Comparison of ENCODE assay signal across 9 cellular contexts in genomic region chr2:54757496-54757895, GRCh38. TPM values are rescaled to one million over a fixed set of nuclear protein-coding genes. Genes with fewer than 3 reads are reported as not detected.
DNase-seq lines count a peak whose midpoint lies in the region; ATAC-seq and TF ChIP-seq lines count a peak whose summit lies in the region.
"Had no signal": no experiment of that assay in that cellular context is flagged by ENCODE, and none has a peak within 500 bp of the region (broad histone marks: within the 10 kb centered on the region; RNA-seq: fewer than 3 reads in every experiment).

No MANE protein-coding gene starts in this region.

- H3K4me2 ChIP-seq in Karpas-422 (ENCODE audit: low read depth, low read length, poor library complexity, severe bottlenecking) (peak overlapping the region; percentile 81), smooth muscle cell (peak overlapping the region; percentile 70)

- H3K79me2 ChIP-seq in Karpas-422 (ENCODE audit: low read length) = peaks cover 79% of the 10 kb centered on the region
- H3K79me2 ChIP-seq in smooth muscle cell (ENCODE audit: low read depth) = no peaks in the 10 kb centered on the region

- no peaks in the 10 kb centered on the region for H3K36me3 Mint-ChIP-seq in activated CD8-positive, alpha-beta memory T cell treated with anti-CD3 and anti-CD28 coated beads, Interleukin-2, amount 10 ng/mL, durations not matched to agents 7 days and 5 days

- TF ChIP-seq CTCF in cardiac fibroblast (IDR thresholded peaks at IDR 0.05; ENCODE audit: low read depth, low read length) = no peak
- no peak for TF ChIP-seq CTCF in smooth muscle cell (IDR thresholded peaks at IDR 0.05; ENCODE audit: borderline replicate concordance, insufficient read depth, poor library complexity, severe bottlenecking)

- no peaks in the 10 kb centered on the region for H4K20me1 ChIP-seq in Karpas-422 (ENCODE audit: insufficient read depth, low read depth, low read length)
- no peaks in the 10 kb centered on the region for H4K20me1 ChIP-seq in smooth muscle cell (ENCODE audit: low read depth)

- no peak overlapping the region for H3K27ac Mint-ChIP-seq in activated CD8-positive, alpha-beta memory T cell treated with anti-CD3 and anti-CD28 coated beads, Interleukin-2, amount 10 ng/mL, durations not matched to agents 7 days and 5 days

- CTCF ChIA-PET in activated CD8-positive, alpha-beta memory T cell treated with anti-CD3 and anti-CD28 coated beads, Interleukin-2, amount 10 ng/mL, durations not matched to agents 7 days and 5 days (lab: Charles Lee) = interaction anchor here (1.3 kb wide), 1 partner anchor 81 kb away, joined by 4 read pairs; no protein-coding TSS in a partner anchor

- H3K27ac ChIP-seq in Karpas-422 (ENCODE audit: low read length) (peak overlapping the region; percentile 99), smooth muscle cell (ENCODE audit: low read depth) (peak overlapping the region; percentile 41)

- 39% methylated on average over 4 of the region's 4 CpGs for WGBS in smooth muscle cell (ENCODE audit: low lambda C conversion rate)

- H3K36me3 ChIP-seq in Karpas-422 (ENCODE audit: insufficient read depth, low read length) (peaks cover under 1% of the 10 kb centered on the region; the same call in 1 of the 2 replicates), smooth muscle cell (ENCODE audit: low read depth) (no peaks in the 10 kb centered on the region)

- H3K4me1 Mint-ChIP-seq in activated CD8-positive, alpha-beta memory T cell treated with anti-CD3 and anti-CD28 coated beads, Interleukin-2, amount 10 ng/mL, durations not matched to agents 7 days and 5 days = no peaks in the 10 kb centered on the region

- peak; percentile 16 for ATAC-seq in activated CD8-positive, alpha-beta memory T cell treated with anti-CD3 and anti-CD28 coated beads, Interleukin-2, amount 10 ng/mL, durations not matched to agents 7 days and 5 days

- H3K4me1 ChIP-seq in Karpas-422 (ENCODE audit: low read length) = peaks cover 83% of the 10 kb centered on the region
- H3K4me1 ChIP-seq in smooth muscle cell (ENCODE audit: low read depth) = peaks cover 11% of the 10 kb centered on the region

- no peaks in the 10 kb centered on the region for H3K9me3 Mint-ChIP-seq in activated CD8-positive, alpha-beta memory T cell treated with anti-CD3 and anti-CD28 coated beads, Interleukin-2, amount 10 ng/mL, durations not matched to agents 7 days and 5 days (ENCODE audit: low read depth)

- no peaks in the 10 kb centered on the region for H3F3A ChIP-seq in smooth muscle cell (ENCODE audit: low read depth)

- H3K27me3 Mint-ChIP-seq in activated CD8-positive, alpha-beta memory T cell treated with anti-CD3 and anti-CD28 coated beads, Interleukin-2, amount 10 ng/mL, durations not matched to agents 7 days and 5 days = peaks cover 8% of the 10 kb centered on the region

- H3K9me3 ChIP-seq in Karpas-422 (ENCODE audit: low read length) (no peaks in the 10 kb centered on the region), smooth muscle cell (replicated peaks; ENCODE audit: low read depth) (no peaks in the 10 kb centered on the region)

- H2AFZ ChIP-seq in Karpas-422 (ENCODE audit: low read length) (no peak overlapping the region), smooth muscle cell (ENCODE audit: low read depth) (peak overlapping the region; percentile 56)

- H3K27me3 ChIP-seq in Karpas-422 (ENCODE audit: low read length) (no peaks in the 10 kb centered on the region), smooth muscle cell (ENCODE audit: low read depth) (no peaks in the 10 kb centered on the region)

- H3K9ac ChIP-seq in Karpas-422 (ENCODE audit: low read length) = peak overlapping the region; percentile 71
- no peak overlapping the region for H3K9ac ChIP-seq in smooth muscle cell (ENCODE audit: low read depth)

- DNase-seq in activated CD8-positive, alpha-beta memory T cell treated with anti-CD3 and anti-CD28 coated beads, Interleukin-2, amount 10 ng/mL, durations not matched to agents 7 days and 5 days = no peak
- DNase-seq in activated CD8-positive, alpha-beta memory T cell treated with anti-CD3 and anti-CD28 coated beads, Interleukin-2, amount 50 U/mL, for 4 hours = no peak
- DNase-seq in Karpas-422 (peak; percentile 94), cardiac fibroblast (ENCODE audit: low read depth in 2 of 2) (peak; percentile 40 to 56), smooth muscle cell (lab: John Stamatoyannopoulos, UW; ENCODE audit: unreplicated experiment) (no peak), NCI-H1105 treated with DMSO at 0.1 percent for 48 hours (lab: John Stamatoyannopoulos, UW) (no peak), C1 segment of cervical spinal cord (lab: John Stamatoyannopoulos, UW) (no peak), cerebellar nuclear complex (lab: John Stamatoyannopoulos, UW) (no peak)
- DNase-seq: NCI-H2081 treated with DMSO at 0.1 percent for 48 hours had no signal

- H3K4me3 Mint-ChIP-seq in activated CD8-positive, alpha-beta memory T cell treated with anti-CD3 and anti-CD28 coated beads, Interleukin-2, amount 10 ng/mL, durations not matched to agents 7 days and 5 days = no peak overlapping the region

- H3K4me3 ChIP-seq in Karpas-422 (ENCODE audit: low read length) (peak overlapping the region; percentile 63), cardiac fibroblast (replicated peaks in 1 of 2; ENCODE audit: low read depth in 2 of 2, low read length in 2 of 2) (no peak overlapping the region), smooth muscle cell (no peak overlapping the region)

- H3K9me2 ChIP-seq in Karpas-422 (replicated peaks; ENCODE audit: insufficient read depth, low read length) = no peaks in the 10 kb centered on the region

RNA-seq across cellular contexts. Expression of gene EML6, which starts 34.0 kb away (rescaled TPM):
- 1 to 10 TPM; 1.5 to 3.1 TPM for total RNA-seq in activated CD8-positive, alpha-beta memory T cell treated with anti-CD3 and anti-CD28 coated beads, Interleukin-2, amount 10 ng/mL, durations not matched to agents 7 days and 5 days
- total RNA-seq in Karpas-422 (2014; rRNA removed; shearing (Covaris generic); ENCODE audit: low replicate concordance) = 133 and 187 TPM in 2 replicates
- total RNA-seq in smooth muscle cell = 0.49 and 9.7 TPM in 2 replicates
- polyA plus RNA-seq in smooth muscle cell = 0.54 and 1.5 TPM in 2 replicates

Comparison
In these comparisons a context has a peak if more than half of its experiments do, and no peak if none do; other contexts are left out.
1. DNase-seq: peak in Karpas-422 (single experiment) and cardiac fibroblast (2 of 2); none in activated CD8-positive, alpha-beta memory T cell treated with anti-CD3 and anti-CD28 coated beads, Interleukin-2, amount 10 ng/mL, durations not matched to agents 7 days and 5 days (single experiment), activated CD8-positive, alpha-beta memory T cell treated with anti-CD3 and anti-CD28 coated beads, Interleukin-2, amount 50 U/mL, for 4 hours (single experiment), smooth muscle cell (single experiment), NCI-H1105 treated with DMSO at 0.1 percent for 48 hours (single experiment), C1 segment of cervical spinal cord (0 of 14) and cerebellar nuclear complex (0 of 2).
2. RNA of gene EML6, which starts 34.0 kb away (total RNA-seq): 133 to 187 TPM in Karpas-422; 1.5 to 3.1 TPM in activated CD8-positive, alpha-beta memory T cell treated with anti-CD3 and anti-CD28 coated beads, Interleukin-2, amount 10 ng/mL, durations not matched to agents 7 days and 5 days and 0.49 to 9.7 TPM in smooth muscle cell; every median in the first group is over 10 times any median in the second.